ENCODE assay signal across 27 cellular contexts in genomic region chr3:193824365-193824764, GRCh38.
"Had no signal": no experiment of that assay in that cellular context is flagged by ENCODE, and none has a peak within 500 bp of the region (broad histone marks: within the 10 kb centered on the region; RNA-seq: fewer than 3 reads in every experiment).

No MANE protein-coding gene starts in this region.

- H3K36me3 ChIP-seq: ascending aorta, Peyer's patch, SJCRH30 had no signal

- H3K4me1 ChIP-seq: ascending aorta had no signal

- H3K4me3 ChIP-seq: ascending aorta, body of pancreas, Peyer's patch, SJCRH30 had no signal

- DNase-seq: activated CD4-positive, alpha-beta T cell treated with anti-CD3 and anti-CD28 coated beads for 48 hours; activated CD4-positive, alpha-beta T cell treated with anti-CD3 and anti-CD28 coated beads, Interleukin-2, amount 50 U/mL, for 4 hours; activated CD4-positive, CD25-positive, alpha-beta regulatory T cell treated with anti-CD3 and anti-CD28 coated beads, Interleukin-2, amount 50 U/mL, for 72 hours; activated CD8-positive, alpha-beta memory T cell treated with anti-CD3 and anti-CD28 coated beads, Interleukin-2, amount 50 U/mL, for 48 hours; activated CD8-positive, alpha-beta T cell treated with anti-CD3 and anti-CD28 coated beads, Interleukin-2, amount 10 ng/mL, durations not matched to agents 7 days and 5 days; activated naive CD4-positive, alpha-beta T cell treated with anti-CD3 and anti-CD28 coated beads, Interleukin-2, amount 50 U/mL, for 16 hours; activated T-cell treated with anti-CD3 and anti-CD28 coated beads, Interleukin-2, amount 50 U/mL, for 1 hour; body of pancreas; central memory CD4-positive, alpha-beta T cell; Kasumi-1; KBM-7; NCI-H1092; NCI-H1417 treated with DMSO at 0.1 percent for 48 hours; NCI-H1694; NCI-H2029; NCI-H2107; NCI-H2171 treated with DMSO at 0.1 percent for 48 hours; NCI-H226; NCI-H69; NK-92 treated with Interleukin-12 subunit alpha and Interleukin-12 subunit beta, amount 100 ng/mL, for 24 hours; OCI-M1; Peyer's patch; Right ventricle myocardium superior; SJCRH30 had no signal

- H3K27ac ChIP-seq: ascending aorta, body of pancreas, Peyer's patch, RWPE1, SJCRH30 had no signal

- H3K9me3 ChIP-seq: ascending aorta, body of pancreas, Peyer's patch, SJCRH30 had no signal

- ATAC-seq: activated CD8-positive, alpha-beta T cell treated with anti-CD3 and anti-CD28 coated beads, Interleukin-2, amount 10 ng/mL, durations not matched to agents 7 days and 5 days; body of pancreas; WTC11 had no signal
